In genomic region chr15:101187820-101188516, GRCh38 we compare ENCODE assay signal across 8 cellular contexts.
DNase-seq lines count a peak whose midpoint lies in the region; ATAC-seq and TF ChIP-seq lines count a peak whose summit lies in the region.

No MANE protein-coding gene starts in this region.

- ATAC-seq in HG02610 (IDR thresholded peaks at IDR 0.05; ENCODE audit: unreplicated experiment) (peak; percentile 47), right lobe of liver (peak; percentile 63 to 73 (median 71))

- H3K4me3 ChIP-seq in right lobe of liver = no peak overlapping the region

- H3K36me3 ChIP-seq in right lobe of liver = no peaks in the 10 kb centered on the region

- WGBS in right lobe of liver (ENCODE audit: insufficient coverage, low coverage, low lambda C conversion rate, missing lambda C conversion rate) = 53% methylated on average over 17 of the region's 17 CpGs

- H3K4me1 ChIP-seq in right lobe of liver = no peaks in the 10 kb centered on the region

- H3K27me3 ChIP-seq in right lobe of liver = no peaks in the 10 kb centered on the region

- no peak for TF ChIP-seq CTCF in right lobe of liver (IDR thresholded peaks at IDR 0.05)

- intact Hi-C loops in right lobe of liver (cut with DNase I) = no loop called here

- peak; percentile 91 for DNase-seq in GM04503 (ENCODE audit: low read depth)
- DNase-seq in amniotic stem cell (lab: John Stamatoyannopoulos, UW) = peak; percentile 50
- no peak for DNase-seq in right lobe of liver
- no peak for DNase-seq in NCI-H526 treated with DMSO at 0.1 percent for 48 hours (lab: John Stamatoyannopoulos, UW)
- no peak for DNase-seq in NCI-H1694 (lab: John Stamatoyannopoulos, UW)
- DNase-seq in D341Med (ENCODE audit: low spot score) = no peak
- DNase-seq in anterior cingulate cortex (lab: John Stamatoyannopoulos, UW) = no peak

- H3K27ac ChIP-seq in right lobe of liver = peak overlapping the region; percentile 34 to 72 (median 44)

- no peaks in the 10 kb centered on the region for H3K9me3 ChIP-seq in right lobe of liver

- no peak for TF ChIP-seq POLR2A in right lobe of liver (IDR thresholded peaks at IDR 0.05)

Comparison
In these comparisons a context has a peak if more than half of its experiments do, and no peak if none do; other contexts are left out.
1. DNase-seq: peak in GM04503 (single experiment) and amniotic stem cell (single experiment); none in right lobe of liver (0 of 3), NCI-H526 treated with DMSO at 0.1 percent for 48 hours (single experiment), NCI-H1694 (single experiment), D341Med (single experiment) and anterior cingulate cortex (0 of 58).